Comparison of ENCODE assay signal across 25 cellular contexts in the genomic region with DNA sequence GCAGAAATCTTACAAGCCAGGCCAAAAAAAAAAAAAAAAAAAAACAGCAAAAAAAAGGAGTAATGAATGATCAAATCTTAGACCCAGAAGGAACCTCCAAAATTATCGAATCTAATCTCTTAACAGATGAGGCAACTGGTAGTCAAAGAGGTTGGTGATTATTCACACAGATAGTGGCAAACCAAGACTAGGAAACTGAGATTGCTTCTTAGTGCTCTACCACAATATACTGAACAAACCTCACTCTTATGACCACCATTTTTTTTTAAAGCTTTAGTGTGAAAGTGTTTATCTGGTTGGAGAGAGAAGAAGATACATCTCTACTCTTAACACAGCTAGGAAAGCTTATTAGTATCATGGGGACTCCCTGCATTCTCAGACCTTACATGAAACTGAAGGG.
A peak's percentile ranks its signal among the peaks of the same experiment; 100 is the strongest.
DNase-seq lines count a peak whose midpoint lies in the region; ATAC-seq and TF ChIP-seq lines count a peak whose summit lies in the region.
"Had no signal": no experiment of that assay in that cellular context is flagged by ENCODE, and none has a peak within 500 bp of the region (broad histone marks: within the 10 kb centered on the region; RNA-seq: fewer than 3 reads in every experiment).

No MANE protein-coding gene starts in this region.

- H3K4me1 Mint-ChIP-seq in stimulated activated naive CD8-positive, alpha-beta T cell treated with anti-CD3 and anti-CD28 coated beads, Interleukin-15, amount 100 ng/mL, for 72 hours: peaks cover 29% of the 10 kb centered on the region
- peaks cover 20% of the 10 kb centered on the region for H3K4me1 Mint-ChIP-seq in memory B cell

- no peak overlapping the region for H3K27ac ChIP-seq in tibial artery
- H3K27ac ChIP-seq: 22Rv1; BLaER1 treated with 17β-estradiol and CSF1 and Interleukin-3, amounts not matched to agents 10 nM and 100 nM; HL-60; PC-9 had no signal

- H3K27me3 Mint-ChIP-seq in stimulated activated naive CD8-positive, alpha-beta T cell treated with anti-CD3 and anti-CD28 coated beads, Interleukin-15, amount 100 ng/mL, for 72 hours: no peaks in the 10 kb centered on the region
- no peaks in the 10 kb centered on the region for H3K27me3 Mint-ChIP-seq in memory B cell
- H3K27me3 Mint-ChIP-seq: CD4-positive, alpha-beta memory T cell had no signal

- H3K4me3 Mint-ChIP-seq in stimulated activated naive CD8-positive, alpha-beta T cell treated with anti-CD3 and anti-CD28 coated beads, Interleukin-15, amount 100 ng/mL, for 72 hours: no peak overlapping the region
- H3K4me3 Mint-ChIP-seq in memory B cell: no peak overlapping the region
- H3K4me3 Mint-ChIP-seq: CD4-positive, alpha-beta memory T cell had no signal

- H3K9me3 Mint-ChIP-seq in stimulated activated naive CD8-positive, alpha-beta T cell treated with anti-CD3 and anti-CD28 coated beads, Interleukin-15, amount 100 ng/mL, for 72 hours: no peaks in the 10 kb centered on the region
- H3K9me3 Mint-ChIP-seq in memory B cell: no peaks in the 10 kb centered on the region
- H3K9me3 Mint-ChIP-seq: CD4-positive, alpha-beta memory T cell had no signal

- intact Hi-C loops in tibial artery (cut with DNase I; ENCODE audit: low total_unique reads): no loop called here
- intact Hi-C loops in posterior cingulate gyrus (cut with DNase I): no loop called here

- peaks cover 26% of the 10 kb centered on the region for H3K36me3 Mint-ChIP-seq in memory B cell

- no peak overlapping the region for H3K4me3 ChIP-seq in tibial artery
- H3K4me3 ChIP-seq: BLaER1 treated with 17β-estradiol and CSF1 and Interleukin-3, amounts not matched to agents 10 nM and 100 nM; K562; PC-9 had no signal

- ATAC-seq in activated CD4-positive, CD25-positive, alpha-beta regulatory T cell treated with anti-CD3 and anti-CD28 coated beads, Interleukin-2, amount 50 U/mL, for 24 hours: peak; percentile 23 to 32
- peak; percentile 54 for ATAC-seq in stimulated activated naive CD8-positive, alpha-beta T cell treated with anti-CD3 and anti-CD28 coated beads, Interleukin-15, amount 100 ng/mL, for 72 hours
- no peak for ATAC-seq in stimulated activated naive CD8-positive, alpha-beta T cell treated with anti-CD3 and anti-CD28 coated beads, Interleukin-15, Interleukin-2, amounts not matched to agents 100 U/mL and 50 U/mL, for 24 hours
- ATAC-seq in memory B cell (ENCODE audit: low read depth) (no peak), GM18907 (IDR thresholded peaks at IDR 0.05; ENCODE audit: unreplicated experiment) (no peak)
- ATAC-seq: HepG2, K562 had no signal

- no peaks in the 10 kb centered on the region for H3K9me3 ChIP-seq in tibial artery
- H3K9me3 ChIP-seq: BLaER1 treated with 17β-estradiol and CSF1 and Interleukin-3, amounts not matched to agents 10 nM and 100 nM had no signal

- DNase-seq in activated CD4-positive, CD25-positive, alpha-beta regulatory T cell treated with anti-CD3 and anti-CD28 coated beads, Interleukin-2, amount 50 U/mL, for 72 hours: no peak
- DNase-seq in stimulated activated naive CD8-positive, alpha-beta T cell treated with anti-CD3 and anti-CD28 coated beads, Interleukin-15, amount 100 ng/mL, for 72 hours: no peak
- DNase-seq in stimulated activated naive CD8-positive, alpha-beta T cell treated with anti-CD3 and anti-CD28 coated beads, Interleukin-15, Interleukin-2, amounts not matched to agents 100 U/mL and 50 U/mL, for 24 hours: no peak
- DNase-seq in memory B cell (ENCODE audit: low spot score in 2 of 2): no peak
- no peak for DNase-seq in tibial artery
- DNase-seq in posterior cingulate gyrus: no peak
- DNase-seq: CD4-positive, alpha-beta memory T cell; DND-41; GOT3; HCEC 1CT; NCI-H1092; NCI-H1436; NCI-H187 treated with DMSO at 0.1 percent for 48 hours; NCI-H2227 treated with DMSO at 0.1 percent for 48 hours; NCI-H510A; PC-9; RPMI8226; SHP77 had no signal

- H3K27me3 ChIP-seq in tibial artery: no peaks in the 10 kb centered on the region
- H3K27me3 ChIP-seq: BLaER1 treated with 17β-estradiol and CSF1 and Interleukin-3, amounts not matched to agents 10 nM and 100 nM had no signal

- H3K36me3 ChIP-seq in tibial artery: peaks cover 25 to 59% (median 27%) of the 10 kb centered on the region in 3 donors

- H3K27ac Mint-ChIP-seq in stimulated activated naive CD8-positive, alpha-beta T cell treated with anti-CD3 and anti-CD28 coated beads, Interleukin-15, amount 100 ng/mL, for 72 hours: no peak overlapping the region
- H3K27ac Mint-ChIP-seq in memory B cell: peak overlapping the region; percentile 79

- TF ChIP-seq CTCF in tibial artery (IDR thresholded peaks at IDR 0.05): no peak

- H3K4me1 ChIP-seq in tibial artery: peaks cover 0 to 21% (median 11%) of the 10 kb centered on the region in 4 donors
- H3K4me1 ChIP-seq: BLaER1 treated with 17β-estradiol and CSF1 and Interleukin-3, amounts not matched to agents 10 nM and 100 nM had no signal

Comparison
In these comparisons a context has a peak if more than half of its experiments do, and no peak if none do; other contexts are left out.
1. ATAC-seq: peak in activated CD4-positive, CD25-positive, alpha-beta regulatory T cell treated with anti-CD3 and anti-CD28 coated beads, Interleukin-2, amount 50 U/mL, for 24 hours (2 of 2) and stimulated activated naive CD8-positive, alpha-beta T cell treated with anti-CD3 and anti-CD28 coated beads, Interleukin-15, amount 100 ng/mL, for 72 hours (single experiment); none in stimulated activated naive CD8-positive, alpha-beta T cell treated with anti-CD3 and anti-CD28 coated beads, Interleukin-15, Interleukin-2, amounts not matched to agents 100 U/mL and 50 U/mL, for 24 hours (single experiment), memory B cell (single experiment) and GM18907 (single experiment).